ENCODE assay signal across 16 cellular contexts in genomic region chr1:168347630-168348029, GRCh38.
DNase-seq lines count a peak whose midpoint lies in the region; ATAC-seq lines count a peak whose summit lies in the region.
"Had no signal": no experiment of that assay in that cellular context is flagged by ENCODE, and none has a peak within 500 bp of the region (broad histone marks: within the 10 kb centered on the region; RNA-seq: fewer than 3 reads in every experiment).

No MANE protein-coding gene starts in this region.

- intact Hi-C loops in activated CD4-positive, alpha-beta T cell treated with anti-CD3 and anti-CD28 coated beads, Interleukin-2, amount 10 ng/mL, durations not matched to agents 24 days and 14 days (cut with micrococcal nuclease): loop anchor here (2.0 to 10.0 kb wide), 2 partner anchors 13 to 787 kb away; no protein-coding TSS in a partner anchor

- H3K27me3 Mint-ChIP-seq in activated CD4-positive, alpha-beta T cell treated with anti-CD3 and anti-CD28 coated beads, Interleukin-2, amount 10 ng/mL, durations not matched to agents 24 days and 14 days: peaks cover 2% of the 10 kb centered on the region
- no peaks in the 10 kb centered on the region for H3K27me3 Mint-ChIP-seq in IgD-negative memory B cell
- no peaks in the 10 kb centered on the region for H3K27me3 Mint-ChIP-seq in activated T-helper 17 cell treated with anti-CD3 and anti-CD28 coated beads, Interleukin-2, amount 50 U/mL, for 72 hours
- no peaks in the 10 kb centered on the region for H3K27me3 Mint-ChIP-seq in naive thymus-derived CD8-positive, alpha-beta T cell

- H3K4me1 Mint-ChIP-seq in activated CD4-positive, alpha-beta T cell treated with anti-CD3 and anti-CD28 coated beads, Interleukin-2, amount 10 ng/mL, durations not matched to agents 24 days and 14 days: peaks cover 24% of the 10 kb centered on the region
- H3K4me1 Mint-ChIP-seq in IgD-negative memory B cell: peaks cover 9 to 17% (median 9%) of the 10 kb centered on the region in 3 donors
- H3K4me1 Mint-ChIP-seq in activated T-helper 17 cell treated with anti-CD3 and anti-CD28 coated beads, Interleukin-2, amount 50 U/mL, for 72 hours: peaks cover 28% of the 10 kb centered on the region
- H3K4me1 Mint-ChIP-seq in naive thymus-derived CD8-positive, alpha-beta T cell: peaks cover 9 to 29% (median 23%) of the 10 kb centered on the region in 4 donors

- POLR2A ChIA-PET in naive thymus-derived CD8-positive, alpha-beta T cell (lab: Charles Lee): no interaction called here

- DNase-seq in activated CD4-positive, alpha-beta T cell treated with anti-CD3 and anti-CD28 coated beads, Interleukin-2, amount 10 ng/mL, durations not matched to agents 24 days and 14 days: no peak
- DNase-seq in activated CD4-positive, alpha-beta T cell treated with anti-CD3 and anti-CD28 coated beads, Interleukin-2, amount 50 U/mL, for 4 hours: no peak
- no peak for DNase-seq in naive thymus-derived CD8-positive, alpha-beta T cell
- DNase-seq in HuH-7.5 (ENCODE audit: low spot score): no peak
- DNase-seq in NCI-H2107 (lab: John Stamatoyannopoulos, UW): no peak
- DNase-seq: COR-L47; effector CD8-positive, alpha-beta T cell; GDM1; KG1; left lung; NCI-H524 treated with DMSO at 0.1 percent for 48 hours; SW 1271 had no signal

- H3K36me3 Mint-ChIP-seq in activated CD4-positive, alpha-beta T cell treated with anti-CD3 and anti-CD28 coated beads, Interleukin-2, amount 10 ng/mL, durations not matched to agents 24 days and 14 days (ENCODE audit: low read depth): no peaks in the 10 kb centered on the region
- no peaks in the 10 kb centered on the region for H3K36me3 Mint-ChIP-seq in IgD-negative memory B cell
- peaks cover 6% of the 10 kb centered on the region for H3K36me3 Mint-ChIP-seq in activated T-helper 17 cell treated with anti-CD3 and anti-CD28 coated beads, Interleukin-2, amount 50 U/mL, for 72 hours (ENCODE audit: low read depth)
- peaks cover 0 to 5% (median 0%) of the 10 kb centered on the region in 3 donors for H3K36me3 Mint-ChIP-seq in naive thymus-derived CD8-positive, alpha-beta T cell

- ATAC-seq in activated T-helper 17 cell treated with anti-CD3 and anti-CD28 coated beads, Interleukin-2, amount 50 U/mL, for 72 hours (replicated peaks): no peak
- ATAC-seq in naive thymus-derived CD8-positive, alpha-beta T cell: no peak
- no peak for ATAC-seq in GM18907 (IDR thresholded peaks at IDR 0.05; ENCODE audit: unreplicated experiment)
- ATAC-seq: left lung, Panc1 had no signal

- H3K27ac Mint-ChIP-seq in activated CD4-positive, alpha-beta T cell treated with anti-CD3 and anti-CD28 coated beads, Interleukin-2, amount 10 ng/mL, durations not matched to agents 24 days and 14 days: no peak overlapping the region
- peak overlapping the region in 1 of 3 donors; percentile 94 for H3K27ac Mint-ChIP-seq in IgD-negative memory B cell
- H3K27ac Mint-ChIP-seq in activated T-helper 17 cell treated with anti-CD3 and anti-CD28 coated beads, Interleukin-2, amount 50 U/mL, for 72 hours: peak overlapping the region; percentile 96
- H3K27ac Mint-ChIP-seq in naive thymus-derived CD8-positive, alpha-beta T cell: peak overlapping the region in 8 of 10 donors; percentile 66 to 97 (median 92)

- peaks cover 3% of the 10 kb centered on the region for H3K9me3 Mint-ChIP-seq in activated CD4-positive, alpha-beta T cell treated with anti-CD3 and anti-CD28 coated beads, Interleukin-2, amount 10 ng/mL, durations not matched to agents 24 days and 14 days
- H3K9me3 Mint-ChIP-seq in IgD-negative memory B cell: peaks cover 0 to 2% (median 0%) of the 10 kb centered on the region in 3 donors
- H3K9me3 Mint-ChIP-seq in activated T-helper 17 cell treated with anti-CD3 and anti-CD28 coated beads, Interleukin-2, amount 50 U/mL, for 72 hours: no peaks in the 10 kb centered on the region
- peaks cover 0 to 1% (median 0%) of the 10 kb centered on the region in 9 donors for H3K9me3 Mint-ChIP-seq in naive thymus-derived CD8-positive, alpha-beta T cell

- H3K4me3 Mint-ChIP-seq in activated CD4-positive, alpha-beta T cell treated with anti-CD3 and anti-CD28 coated beads, Interleukin-2, amount 10 ng/mL, durations not matched to agents 24 days and 14 days: peak overlapping the region; percentile 88
- peak overlapping the region; percentile 85 to 96 (median 92) for H3K4me3 Mint-ChIP-seq in IgD-negative memory B cell
- H3K4me3 Mint-ChIP-seq in activated T-helper 17 cell treated with anti-CD3 and anti-CD28 coated beads, Interleukin-2, amount 50 U/mL, for 72 hours: peak overlapping the region; percentile 90
- H3K4me3 Mint-ChIP-seq in naive thymus-derived CD8-positive, alpha-beta T cell: peak overlapping the region; percentile 83 to 95 (median 90)
